ENCODE assay signal across 1 cellular context in the genomic region with DNA sequence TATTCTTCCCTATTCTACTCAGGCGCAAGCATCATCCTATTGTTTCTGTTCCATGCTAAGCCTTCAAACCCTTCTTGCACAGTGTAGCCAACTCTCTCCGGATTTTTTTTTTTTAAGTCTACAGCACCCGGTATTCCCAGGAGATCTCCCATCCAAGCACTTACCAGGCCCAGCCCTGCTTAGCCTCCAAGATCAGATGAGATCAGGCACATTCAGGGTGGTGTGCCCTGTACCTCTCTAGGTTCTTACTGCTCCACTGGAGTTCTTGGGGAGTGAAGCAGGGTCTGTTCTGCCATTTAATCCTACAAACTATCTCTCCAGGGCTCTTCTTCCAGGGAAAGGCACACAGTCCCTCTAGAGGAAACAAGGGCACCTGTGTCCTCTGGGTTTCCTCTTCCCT.
TF ChIP-seq lines count a peak whose summit lies in the region.

No MANE protein-coding gene starts in this region.

TF ChIP-seq in HepG2, 621 proteins besides CTCF, POLR2A, EP300 and RAD21:
- no peak for TF ChIP-seq HIVEP1 (CRISPR knock-in tag; IDR thresholded peaks at IDR 0.05)
- TF ChIP-seq NR2F6 (IDR thresholded peaks at IDR 0.05) = no peak
- no peak for TF ChIP-seq NR2F6 (CRISPR knock-in tag; IDR thresholded peaks at IDR 0.05)
- no peak for TF ChIP-seq ISX (CRISPR knock-in tag; conservative IDR thresholded peaks at IDR 0.05)
- TF ChIP-seq NRL (CRISPR knock-in tag; IDR thresholded peaks at IDR 0.05; ENCODE audit: borderline replicate concordance) = no peak
TF ChIP-seq in HepG2: peak in this region for 0.
